8 cellular contexts compared by ENCODE assay signal in genomic region chr14:65462411-65462810, GRCh38. TPM values are rescaled to one million over a fixed set of nuclear protein-coding genes. Genes with fewer than 3 reads are reported as not detected.
DNase-seq lines count a peak whose midpoint lies in the region; ATAC-seq, FAIRE-seq and TF ChIP-seq lines count a peak whose summit lies in the region.

No MANE protein-coding gene starts in this region.

- ATAC-seq in GM18873 (IDR thresholded peaks at IDR 0.05; ENCODE audit: low FRiP score, unreplicated experiment) (peak; percentile 58), HG02678 (IDR thresholded peaks at IDR 0.05; ENCODE audit: unreplicated experiment) (peak; percentile 74), naive B cell (ENCODE audit: low read depth in 2 of 2) (peak in 1 of 2 donors; percentile 20)

- no peak overlapping the region for H3K27ac ChIP-seq in dorsolateral prefrontal cortex

- H3K27ac Mint-ChIP-seq in naive B cell, result peak overlapping the region in 4 of 6 donors; percentile 4 to 83 (median 44)

- peaks cover 0 to 3% (median under 1%) of the 10 kb centered on the region in 7 donors for H3K9me3 Mint-ChIP-seq in naive B cell

- H3K36me3 Mint-ChIP-seq in naive B cell, result peaks cover 4 to 12% of the 10 kb centered on the region in 2 donors

- intact Hi-C loops in dorsolateral prefrontal cortex (cut with DNase I), result no loop called here

- H3K4me1 Mint-ChIP-seq in naive B cell, result peaks cover 29 to 40% (median 31%) of the 10 kb centered on the region in 3 donors

- FAIRE-seq in D721Med (lab: Jason Lieb, UNC), result no peak

- H3K27me3 ChIP-seq in dorsolateral prefrontal cortex, result no peaks in the 10 kb centered on the region

- TF ChIP-seq CTCF in dorsolateral prefrontal cortex (IDR thresholded peaks at IDR 0.05 in 54 of 56, conservative IDR thresholded peaks at IDR 0.05 in 2 of 56; ENCODE audit: low read depth in 1 of 56, partially characterized antibody in 56 of 56), result no peak
- no peak for TF ChIP-seq CTCF in D721Med (IDR thresholded peaks at IDR 0.05; ENCODE audit: insufficient read depth, missing control alignments)

- no peaks in the 10 kb centered on the region for H3K27me3 Mint-ChIP-seq in naive B cell

- peak overlapping the region in 2 of 8 donors; percentile 41 for H3K4me3 Mint-ChIP-seq in naive B cell

- H3K4me3 ChIP-seq in dorsolateral prefrontal cortex, result no peak overlapping the region

- DNase-seq in RPMI7951 (ENCODE audit: low read depth) (peak; percentile 29), naive B cell (no peak), dorsolateral prefrontal cortex (no peak), NCI-H2227 (lab: John Stamatoyannopoulos, UW; ENCODE audit: unreplicated experiment) (no peak), D721Med (ENCODE audit: insufficient read length, low spot score) (no peak)
- DNase-seq in activated effector memory CD4-positive, alpha-beta T cell treated with Interleukin-2 at 50 U/mL for 16 hours, result no peak

RNA-seq across cellular contexts. Expression of gene FUT8, which starts 49.9 kb away (rescaled TPM):
- total RNA-seq in RPMI7951 (2014; rRNA removed; shearing (Covaris generic)), result 59.5 and 69.1 TPM in 2 replicates
- 10 to 100 TPM in 5 of 6 donors, 1 to 10 TPM in 1; 5.7 to 22.8 (median 16.2) TPM for polyA plus RNA-seq in naive B cell (ENCODE audit: low read depth in 6 of 6)
- total RNA-seq in dorsolateral prefrontal cortex, result 100 to 1,000 TPM in 78 of 120 experiments, 10 to 100 TPM in 42; 73.3 to 174 (median 107) TPM
